Comparison of ENCODE assay signal across 24 cellular contexts in genomic region chr18:34364699-34365098, GRCh38.
"Had no signal": no experiment of that assay in that cellular context is flagged by ENCODE, and none has a peak within 500 bp of the region (broad histone marks: within the 10 kb centered on the region; RNA-seq: fewer than 3 reads in every experiment).

No MANE protein-coding gene starts in this region.

- H3K36me3 ChIP-seq: adrenal gland, breast epithelium, SJSA1 had no signal

- H3K4me3 ChIP-seq: adrenal gland, breast epithelium, SJSA1 had no signal

- H3K9me3 ChIP-seq: adrenal gland, breast epithelium, SJSA1 had no signal

- FAIRE-seq: RCC 7860 had no signal

- H3K27ac ChIP-seq: adrenal gland, breast epithelium, SJSA1 had no signal

- DNase-seq: activated CD4-positive, alpha-beta T cell treated with anti-CD3 and anti-CD28 coated beads for 48 hours; activated CD4-positive, alpha-beta T cell treated with anti-CD3 and anti-CD28 coated beads, Interleukin-2, amount 50 U/mL, for 4 hours; activated CD4-positive, CD25-positive, alpha-beta regulatory T cell treated with anti-CD3 and anti-CD28 coated beads, Interleukin-2, amount 50 U/mL, for 72 hours; activated CD8-positive, alpha-beta memory T cell treated with anti-CD3 and anti-CD28 coated beads, Interleukin-2, amount 50 U/mL, for 48 hours; activated CD8-positive, alpha-beta T cell treated with anti-CD3 and anti-CD28 coated beads, Interleukin-2, amount 10 ng/mL, durations not matched to agents 7 days and 5 days; activated naive CD4-positive, alpha-beta T cell treated with anti-CD3 and anti-CD28 coated beads, Interleukin-2, amount 50 U/mL, for 16 hours; activated naive CD8-positive, alpha-beta T cell treated with anti-CD3 and anti-CD28 coated beads, Interleukin-2, amount 10 ng/mL, durations not matched to agents 7 days and 5 days; activated T-cell treated with anti-CD3 and anti-CD28 coated beads, Interleukin-2, amount 50 U/mL, for 1 hour; adrenal gland; anterior cingulate cortex; caudate nucleus; MM.1S; NCI-H1105; NCI-H1436 treated with DMSO at 0.1 percent for 48 hours; NCI-H1930; NCI-H2107; NCI-H2171 treated with DMSO at 0.1 percent for 48 hours; NCI-H226; NCI-H82; SHP77 had no signal

- H3K4me1 ChIP-seq: adrenal gland, breast epithelium, SJSA1 had no signal

- H3K27me3 ChIP-seq: breast epithelium, SJSA1 had no signal

- ATAC-seq: activated CD8-positive, alpha-beta T cell treated with anti-CD3 and anti-CD28 coated beads, Interleukin-2, amount 10 ng/mL, durations not matched to agents 7 days and 5 days; WTC11 had no signal
